1 cellular context compared by ENCODE assay signal in the genomic region with DNA sequence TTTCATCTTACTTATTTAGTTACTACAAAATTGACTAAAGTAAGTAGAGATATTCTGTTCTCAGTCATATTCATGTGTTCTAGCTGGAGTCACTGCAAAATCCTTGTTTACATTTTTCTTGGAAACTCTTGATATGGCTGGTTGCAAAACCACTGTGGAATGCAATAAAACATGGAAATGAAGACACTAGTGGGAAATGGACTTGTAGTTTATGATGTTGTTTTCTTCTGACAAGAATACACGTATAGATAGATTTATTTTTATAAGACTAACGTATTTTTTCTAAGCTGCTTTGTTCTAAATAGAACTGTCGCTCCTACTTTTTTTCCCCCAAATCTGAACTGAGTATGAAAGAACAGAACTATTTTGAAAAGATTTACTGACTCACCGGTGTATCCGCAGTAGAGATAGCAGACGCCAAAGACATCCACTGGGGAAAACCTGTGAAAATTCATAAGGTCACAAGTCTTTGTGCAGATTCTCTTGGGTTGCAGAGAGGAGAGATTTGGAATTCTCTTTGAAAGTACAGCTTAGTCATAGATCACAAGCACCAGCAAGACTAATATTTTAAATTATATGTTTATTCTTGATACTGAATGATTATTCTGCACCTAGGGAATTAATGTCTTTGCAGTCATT.
A peak's percentile ranks its signal among the peaks of the same experiment; 100 is the strongest.
TF ChIP-seq lines count a peak whose summit lies in the region.

No MANE protein-coding gene starts in this region.

TF ChIP-seq in HEK293, 187 proteins besides CTCF, POLR2A, EP300 and RAD21 (continues in another document):
- TF ChIP-seq, protein P1, sequence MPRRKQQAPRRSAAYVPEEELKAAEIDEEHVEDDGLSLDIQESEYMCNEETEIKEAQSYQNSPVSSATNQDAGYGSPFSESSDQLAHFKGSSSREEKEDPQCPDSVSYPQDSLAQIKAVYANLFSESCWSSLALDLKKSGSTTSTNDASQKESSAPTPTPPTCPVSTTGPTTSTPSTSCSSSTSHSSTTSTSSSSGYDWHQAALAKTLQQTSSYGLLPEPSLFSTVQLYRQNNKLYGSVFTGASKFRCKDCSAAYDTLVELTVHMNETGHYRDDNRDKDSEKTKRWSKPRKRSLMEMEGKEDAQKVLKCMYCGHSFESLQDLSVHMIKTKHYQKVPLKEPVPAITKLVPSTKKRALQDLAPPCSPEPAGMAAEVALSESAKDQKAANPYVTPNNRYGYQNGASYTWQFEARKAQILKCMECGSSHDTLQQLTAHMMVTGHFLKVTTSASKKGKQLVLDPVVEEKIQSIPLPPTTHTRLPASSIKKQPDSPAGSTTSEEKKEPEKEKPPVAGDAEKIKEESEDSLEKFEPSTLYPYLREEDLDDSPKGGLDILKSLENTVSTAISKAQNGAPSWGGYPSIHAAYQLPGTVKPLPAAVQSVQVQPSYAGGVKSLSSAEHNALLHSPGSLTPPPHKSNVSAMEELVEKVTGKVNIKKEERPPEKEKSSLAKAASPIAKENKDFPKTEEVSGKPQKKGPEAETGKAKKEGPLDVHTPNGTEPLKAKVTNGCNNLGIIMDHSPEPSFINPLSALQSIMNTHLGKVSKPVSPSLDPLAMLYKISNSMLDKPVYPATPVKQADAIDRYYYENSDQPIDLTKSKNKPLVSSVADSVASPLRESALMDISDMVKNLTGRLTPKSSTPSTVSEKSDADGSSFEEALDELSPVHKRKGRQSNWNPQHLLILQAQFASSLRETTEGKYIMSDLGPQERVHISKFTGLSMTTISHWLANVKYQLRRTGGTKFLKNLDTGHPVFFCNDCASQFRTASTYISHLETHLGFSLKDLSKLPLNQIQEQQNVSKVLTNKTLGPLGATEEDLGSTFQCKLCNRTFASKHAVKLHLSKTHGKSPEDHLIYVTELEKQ (tag by site-specific recombination; IDR thresholded peaks at IDR 0.05; ENCODE audit: borderline replicate concordance) = no peak
- no peak for TF ChIP-seq ZNF48 (tag by site-specific recombination; IDR thresholded peaks at IDR 0.05)
- TF ChIP-seq, protein P2, sequence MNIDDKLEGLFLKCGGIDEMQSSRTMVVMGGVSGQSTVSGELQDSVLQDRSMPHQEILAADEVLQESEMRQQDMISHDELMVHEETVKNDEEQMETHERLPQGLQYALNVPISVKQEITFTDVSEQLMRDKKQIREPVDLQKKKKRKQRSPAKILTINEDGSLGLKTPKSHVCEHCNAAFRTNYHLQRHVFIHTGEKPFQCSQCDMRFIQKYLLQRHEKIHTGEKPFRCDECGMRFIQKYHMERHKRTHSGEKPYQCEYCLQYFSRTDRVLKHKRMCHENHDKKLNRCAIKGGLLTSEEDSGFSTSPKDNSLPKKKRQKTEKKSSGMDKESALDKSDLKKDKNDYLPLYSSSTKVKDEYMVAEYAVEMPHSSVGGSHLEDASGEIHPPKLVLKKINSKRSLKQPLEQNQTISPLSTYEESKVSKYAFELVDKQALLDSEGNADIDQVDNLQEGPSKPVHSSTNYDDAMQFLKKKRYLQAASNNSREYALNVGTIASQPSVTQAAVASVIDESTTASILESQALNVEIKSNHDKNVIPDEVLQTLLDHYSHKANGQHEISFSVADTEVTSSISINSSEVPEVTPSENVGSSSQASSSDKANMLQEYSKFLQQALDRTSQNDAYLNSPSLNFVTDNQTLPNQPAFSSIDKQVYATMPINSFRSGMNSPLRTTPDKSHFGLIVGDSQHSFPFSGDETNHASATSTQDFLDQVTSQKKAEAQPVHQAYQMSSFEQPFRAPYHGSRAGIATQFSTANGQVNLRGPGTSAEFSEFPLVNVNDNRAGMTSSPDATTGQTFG (tag by site-specific recombination; IDR thresholded peaks at IDR 0.05; ENCODE audit: borderline replicate concordance) = no peak
- no peak for TF ChIP-seq ZNF394 (tag by site-specific recombination; IDR thresholded peaks at IDR 0.05; ENCODE audit: borderline replicate concordance)
- TF ChIP-seq, protein P3, sequence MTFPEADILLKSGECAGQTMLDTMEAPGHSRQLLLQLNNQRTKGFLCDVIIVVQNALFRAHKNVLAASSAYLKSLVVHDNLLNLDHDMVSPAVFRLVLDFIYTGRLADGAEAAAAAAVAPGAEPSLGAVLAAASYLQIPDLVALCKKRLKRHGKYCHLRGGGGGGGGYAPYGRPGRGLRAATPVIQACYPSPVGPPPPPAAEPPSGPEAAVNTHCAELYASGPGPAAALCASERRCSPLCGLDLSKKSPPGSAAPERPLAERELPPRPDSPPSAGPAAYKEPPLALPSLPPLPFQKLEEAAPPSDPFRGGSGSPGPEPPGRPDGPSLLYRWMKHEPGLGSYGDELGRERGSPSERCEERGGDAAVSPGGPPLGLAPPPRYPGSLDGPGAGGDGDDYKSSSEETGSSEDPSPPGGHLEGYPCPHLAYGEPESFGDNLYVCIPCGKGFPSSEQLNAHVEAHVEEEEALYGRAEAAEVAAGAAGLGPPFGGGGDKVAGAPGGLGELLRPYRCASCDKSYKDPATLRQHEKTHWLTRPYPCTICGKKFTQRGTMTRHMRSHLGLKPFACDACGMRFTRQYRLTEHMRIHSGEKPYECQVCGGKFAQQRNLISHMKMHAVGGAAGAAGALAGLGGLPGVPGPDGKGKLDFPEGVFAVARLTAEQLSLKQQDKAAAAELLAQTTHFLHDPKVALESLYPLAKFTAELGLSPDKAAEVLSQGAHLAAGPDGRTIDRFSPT (tag by site-specific recombination; IDR thresholded peaks at IDR 0.05) = no peak
- TF ChIP-seq KLF10 (tag by site-specific recombination; IDR thresholded peaks at IDR 0.05) = 0 out of 2 replicates have a peak, but pooled peaks have one; percentile 25
- TF ChIP-seq ZNF2 (tag by site-specific recombination; IDR thresholded peaks at IDR 0.05) = peak; percentile 50; the same call in 1 of the 2 replicates
- TF ChIP-seq ZNF140 (tag by site-specific recombination; IDR thresholded peaks at IDR 0.05) = no peak
- TF ChIP-seq ZXDB (tag by site-specific recombination; IDR thresholded peaks at IDR 0.05) = peak; percentile 75
- TF ChIP-seq, protein P4, sequence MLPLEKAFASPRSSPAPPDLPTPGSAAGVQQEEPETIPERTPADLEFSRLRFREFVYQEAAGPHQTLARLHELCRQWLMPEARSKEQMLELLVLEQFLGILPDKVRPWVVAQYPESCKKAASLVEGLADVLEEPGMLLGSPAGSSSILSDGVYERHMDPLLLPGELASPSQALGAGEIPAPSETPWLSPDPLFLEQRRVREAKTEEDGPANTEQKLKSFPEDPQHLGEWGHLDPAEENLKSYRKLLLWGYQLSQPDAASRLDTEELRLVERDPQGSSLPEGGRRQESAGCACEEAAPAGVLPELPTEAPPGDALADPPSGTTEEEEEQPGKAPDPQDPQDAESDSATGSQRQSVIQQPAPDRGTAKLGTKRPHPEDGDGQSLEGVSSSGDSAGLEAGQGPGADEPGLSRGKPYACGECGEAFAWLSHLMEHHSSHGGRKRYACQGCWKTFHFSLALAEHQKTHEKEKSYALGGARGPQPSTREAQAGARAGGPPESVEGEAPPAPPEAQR (tag by site-specific recombination; IDR thresholded peaks at IDR 0.05) = no peak
- TF ChIP-seq, protein P5, sequence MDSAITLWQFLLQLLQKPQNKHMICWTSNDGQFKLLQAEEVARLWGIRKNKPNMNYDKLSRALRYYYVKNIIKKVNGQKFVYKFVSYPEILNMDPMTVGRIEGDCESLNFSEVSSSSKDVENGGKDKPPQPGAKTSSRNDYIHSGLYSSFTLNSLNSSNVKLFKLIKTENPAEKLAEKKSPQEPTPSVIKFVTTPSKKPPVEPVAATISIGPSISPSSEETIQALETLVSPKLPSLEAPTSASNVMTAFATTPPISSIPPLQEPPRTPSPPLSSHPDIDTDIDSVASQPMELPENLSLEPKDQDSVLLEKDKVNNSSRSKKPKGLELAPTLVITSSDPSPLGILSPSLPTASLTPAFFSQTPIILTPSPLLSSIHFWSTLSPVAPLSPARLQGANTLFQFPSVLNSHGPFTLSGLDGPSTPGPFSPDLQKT (IDR thresholded peaks at IDR 0.05; ENCODE audit: borderline replicate concordance, low read depth, low read length) = no peak
- TF ChIP-seq ZNF623 (tag by site-specific recombination; IDR thresholded peaks at IDR 0.05) = no peak
- peak; percentile 35; the same call in 1 of the 2 replicates for TF ChIP-seq OVOL3 (tag by site-specific recombination; IDR thresholded peaks at IDR 0.05)
- TF ChIP-seq, protein P6, sequence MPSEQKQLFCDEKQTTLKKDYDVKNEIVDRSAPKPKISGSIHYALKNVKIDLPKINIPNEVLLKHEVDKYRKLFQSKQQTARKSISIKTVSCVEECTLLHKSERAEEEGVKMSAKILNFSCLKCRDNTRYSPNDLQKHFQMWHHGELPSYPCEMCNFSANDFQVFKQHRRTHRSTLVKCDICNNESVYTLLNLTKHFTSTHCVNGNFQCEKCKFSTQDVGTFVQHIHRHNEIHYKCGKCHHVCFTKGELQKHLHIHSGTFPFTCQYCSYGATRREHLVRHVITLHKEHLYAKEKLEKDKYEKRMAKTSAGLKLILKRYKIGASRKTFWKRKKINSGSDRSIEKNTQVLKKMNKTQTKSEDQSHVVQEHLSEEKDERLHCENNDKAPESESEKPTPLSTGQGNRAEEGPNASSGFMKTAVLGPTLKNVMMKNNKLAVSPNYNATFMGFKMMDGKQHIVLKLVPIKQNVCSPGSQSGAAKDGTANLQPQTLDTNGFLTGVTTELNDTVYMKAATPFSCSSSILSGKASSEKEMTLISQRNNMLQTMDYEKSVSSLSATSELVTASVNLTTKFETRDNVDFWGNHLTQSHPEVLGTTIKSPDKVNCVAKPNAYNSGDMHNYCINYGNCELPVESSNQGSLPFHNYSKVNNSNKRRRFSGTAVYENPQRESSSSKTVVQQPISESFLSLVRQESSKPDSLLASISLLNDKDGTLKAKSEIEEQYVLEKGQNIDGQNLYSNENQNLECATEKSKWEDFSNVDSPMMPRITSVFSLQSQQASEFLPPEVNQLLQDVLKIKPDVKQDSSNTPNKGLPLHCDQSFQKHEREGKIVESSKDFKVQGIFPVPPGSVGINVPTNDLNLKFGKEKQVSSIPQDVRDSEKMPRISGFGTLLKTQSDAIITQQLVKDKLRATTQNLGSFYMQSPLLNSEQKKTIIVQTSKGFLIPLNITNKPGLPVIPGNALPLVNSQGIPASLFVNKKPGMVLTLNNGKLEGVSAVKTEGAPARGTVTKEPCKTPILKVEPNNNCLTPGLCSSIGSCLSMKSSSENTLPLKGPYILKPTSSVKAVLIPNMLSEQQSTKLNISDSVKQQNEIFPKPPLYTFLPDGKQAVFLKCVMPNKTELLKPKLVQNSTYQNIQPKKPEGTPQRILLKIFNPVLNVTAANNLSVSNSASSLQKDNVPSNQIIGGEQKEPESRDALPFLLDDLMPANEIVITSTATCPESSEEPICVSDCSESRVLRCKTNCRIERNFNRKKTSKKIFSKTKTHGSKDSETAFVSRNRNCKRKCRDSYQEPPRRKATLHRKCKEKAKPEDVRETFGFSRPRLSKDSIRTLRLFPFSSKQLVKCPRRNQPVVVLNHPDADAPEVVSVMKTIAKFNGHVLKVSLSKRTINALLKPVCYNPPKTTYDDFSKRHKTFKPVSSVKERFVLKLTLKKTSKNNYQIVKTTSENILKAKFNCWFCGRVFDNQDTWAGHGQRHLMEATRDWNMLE (tag by site-specific recombination; conservative IDR thresholded peaks at IDR 0.05; ENCODE audit: low read depth) = 0 out of 2 replicates have a peak, but pooled peaks have one; percentile 28
- TF ChIP-seq, protein P7, sequence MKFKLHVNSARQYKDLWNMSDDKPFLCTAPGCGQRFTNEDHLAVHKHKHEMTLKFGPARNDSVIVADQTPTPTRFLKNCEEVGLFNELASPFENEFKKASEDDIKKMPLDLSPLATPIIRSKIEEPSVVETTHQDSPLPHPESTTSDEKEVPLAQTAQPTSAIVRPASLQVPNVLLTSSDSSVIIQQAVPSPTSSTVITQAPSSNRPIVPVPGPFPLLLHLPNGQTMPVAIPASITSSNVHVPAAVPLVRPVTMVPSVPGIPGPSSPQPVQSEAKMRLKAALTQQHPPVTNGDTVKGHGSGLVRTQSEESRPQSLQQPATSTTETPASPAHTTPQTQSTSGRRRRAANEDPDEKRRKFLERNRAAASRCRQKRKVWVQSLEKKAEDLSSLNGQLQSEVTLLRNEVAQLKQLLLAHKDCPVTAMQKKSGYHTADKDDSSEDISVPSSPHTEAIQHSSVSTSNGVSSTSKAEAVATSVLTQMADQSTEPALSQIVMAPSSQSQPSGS (tag by site-specific recombination; IDR thresholded peaks at IDR 0.05; ENCODE audit: low read depth) = no peak
- TF ChIP-seq REPIN1 (tag by site-specific recombination; IDR thresholded peaks at IDR 0.05; ENCODE audit: low read depth) = 0 out of 2 replicates have a peak, but pooled peaks have one; percentile 34
- no peak for TF ChIP-seq ZNF169 (tag by site-specific recombination; IDR thresholded peaks at IDR 0.05)
- no peak for TF ChIP-seq GLI2 (tag by site-specific recombination; IDR thresholded peaks at IDR 0.05; ENCODE audit: borderline replicate concordance, low read depth)
- no peak for TF ChIP-seq ZNF324 (tag by site-specific recombination; IDR thresholded peaks at IDR 0.05)
- TF ChIP-seq ZNF629 (tag by site-specific recombination; IDR thresholded peaks at IDR 0.05) = peak; percentile 58; the same call in 1 of the 2 replicates
- TF ChIP-seq, protein P8, sequence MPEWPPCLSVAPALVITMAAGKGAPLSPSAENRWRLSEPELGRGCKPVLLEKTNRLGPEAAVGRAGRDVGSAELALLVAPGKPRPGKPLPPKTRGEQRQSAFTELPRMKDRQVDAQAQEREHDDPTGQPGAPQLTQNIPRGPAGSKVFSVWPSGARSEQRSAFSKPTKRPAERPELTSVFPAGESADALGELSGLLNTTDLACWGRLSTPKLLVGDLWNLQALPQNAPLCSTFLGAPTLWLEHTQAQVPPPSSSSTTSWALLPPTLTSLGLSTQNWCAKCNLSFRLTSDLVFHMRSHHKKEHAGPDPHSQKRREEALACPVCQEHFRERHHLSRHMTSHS (tag by site-specific recombination; IDR thresholded peaks at IDR 0.05) = no peak
- no peak for TF ChIP-seq ZNF202 (tag by site-specific recombination; IDR thresholded peaks at IDR 0.05; ENCODE audit: borderline replicate concordance)
- no peak for TF ChIP-seq HOXA7 (CRISPR knock-in tag; IDR thresholded peaks at IDR 0.05; ENCODE audit: borderline replicate concordance)
- TF ChIP-seq, protein P9, sequence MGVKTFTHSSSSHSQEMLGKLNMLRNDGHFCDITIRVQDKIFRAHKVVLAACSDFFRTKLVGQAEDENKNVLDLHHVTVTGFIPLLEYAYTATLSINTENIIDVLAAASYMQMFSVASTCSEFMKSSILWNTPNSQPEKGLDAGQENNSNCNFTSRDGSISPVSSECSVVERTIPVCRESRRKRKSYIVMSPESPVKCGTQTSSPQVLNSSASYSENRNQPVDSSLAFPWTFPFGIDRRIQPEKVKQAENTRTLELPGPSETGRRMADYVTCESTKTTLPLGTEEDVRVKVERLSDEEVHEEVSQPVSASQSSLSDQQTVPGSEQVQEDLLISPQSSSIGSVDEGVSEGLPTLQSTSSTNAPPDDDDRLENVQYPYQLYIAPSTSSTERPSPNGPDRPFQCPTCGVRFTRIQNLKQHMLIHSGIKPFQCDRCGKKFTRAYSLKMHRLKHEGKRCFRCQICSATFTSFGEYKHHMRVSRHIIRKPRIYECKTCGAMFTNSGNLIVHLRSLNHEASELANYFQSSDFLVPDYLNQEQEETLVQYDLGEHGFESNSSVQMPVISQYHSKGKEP (tag by site-specific recombination; IDR thresholded peaks at IDR 0.05) = peak; percentile 78; the same call in 1 of the 2 replicates
- TF ChIP-seq ZBTB48 (tag by site-specific recombination; IDR thresholded peaks at IDR 0.05) = no peak
- TF ChIP-seq, protein P10, sequence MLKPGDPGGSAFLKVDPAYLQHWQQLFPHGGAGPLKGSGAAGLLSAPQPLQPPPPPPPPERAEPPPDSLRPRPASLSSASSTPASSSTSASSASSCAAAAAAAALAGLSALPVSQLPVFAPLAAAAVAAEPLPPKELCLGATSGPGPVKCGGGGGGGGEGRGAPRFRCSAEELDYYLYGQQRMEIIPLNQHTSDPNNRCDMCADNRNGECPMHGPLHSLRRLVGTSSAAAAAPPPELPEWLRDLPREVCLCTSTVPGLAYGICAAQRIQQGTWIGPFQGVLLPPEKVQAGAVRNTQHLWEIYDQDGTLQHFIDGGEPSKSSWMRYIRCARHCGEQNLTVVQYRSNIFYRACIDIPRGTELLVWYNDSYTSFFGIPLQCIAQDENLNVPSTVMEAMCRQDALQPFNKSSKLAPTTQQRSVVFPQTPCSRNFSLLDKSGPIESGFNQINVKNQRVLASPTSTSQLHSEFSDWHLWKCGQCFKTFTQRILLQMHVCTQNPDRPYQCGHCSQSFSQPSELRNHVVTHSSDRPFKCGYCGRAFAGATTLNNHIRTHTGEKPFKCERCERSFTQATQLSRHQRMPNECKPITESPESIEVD (tag by site-specific recombination; IDR thresholded peaks at IDR 0.05) = peak; percentile 98
- TF ChIP-seq ZNF521 (tag by site-specific recombination; IDR thresholded peaks at IDR 0.05) = no peak
